In the genomic region with DNA sequence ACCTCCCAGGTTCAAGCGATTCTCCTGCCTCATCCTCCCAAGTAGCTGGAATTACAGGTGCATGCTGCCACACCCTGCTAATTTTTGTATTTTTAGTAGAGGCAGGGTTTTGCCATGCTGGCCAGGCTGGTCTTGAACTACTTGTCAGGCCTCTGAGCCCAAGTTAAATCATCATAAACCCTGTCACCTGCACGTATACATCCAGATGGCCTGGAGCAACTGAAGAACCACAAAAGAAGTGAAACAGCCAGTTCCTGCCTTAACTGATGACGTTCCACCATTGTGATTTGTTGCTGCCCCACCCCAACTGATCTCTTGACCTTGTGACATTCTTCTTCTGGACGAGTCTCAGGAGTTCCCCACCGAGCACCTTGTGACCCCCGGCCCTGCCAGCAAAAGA, we compare ENCODE assay signal across 7 cellular contexts. TPM values are rescaled to one million over a fixed set of nuclear protein-coding genes. Genes with fewer than 3 reads are reported as not detected.
A peak's percentile ranks its signal among the peaks of the same experiment; 100 is the strongest.
DNase-seq lines count a peak whose midpoint lies in the region; ATAC-seq and TF ChIP-seq lines count a peak whose summit lies in the region.
"Not testable (repeated sequence)": the region's sequence is repeated elsewhere in the genome, so short reads cannot be mapped to it uniquely, and the experiment has no call there.

No MANE protein-coding gene starts in this region.

- not testable (repeated sequence) for BruUV-seq in HCT116 (replicated peaks; lab: Mats Ljungman, UMichigan)

- not testable (repeated sequence) for H3K4me1 ChIP-seq in HCT116 (ENCODE audit: control insufficient read depth in 1 of 2, insufficient read depth in 2 of 2, low read length in 2 of 2); iPS-15b (ENCODE audit: control insufficient read depth, insufficient read depth, low read length)

- CTCF ChIA-PET in HCT116 (lab: Charles Lee) = not testable (repeated sequence)

- H3K27ac ChIP-seq in HCT116 (ENCODE audit: low read depth, low read length) = not testable (repeated sequence)

- not testable (repeated sequence) for H3K79me2 ChIP-seq in HCT116 (ENCODE audit: insufficient read depth, low read length)

- H3K4me3 Mint-ChIP-seq in T-helper 1 cell treated with Interleukin-12 subunit alpha and Interleukin-12 subunit beta and Interleukin-4 antibody, amounts not matched to agents 30 μg/mL and 1 μg/mL, for 36 hours = peak overlapping the region; percentile 99
- peak overlapping the region; percentile 89 to 98 for H3K4me3 Mint-ChIP-seq in effector memory CD8-positive, alpha-beta T cell
- H3K4me3 Mint-ChIP-seq in nephron = peak overlapping the region; percentile 99
- H3K4me3 Mint-ChIP-seq in stimulated activated effector memory CD8-positive, alpha-beta T cell treated with anti-CD3 and anti-CD28 coated beads, Interleukin-12 subunit alpha, Interleukin-12 subunit beta, amount 100 ng/mL, for 72 hours = peak overlapping the region; percentile 96

- TF ChIP-seq CTCF in HCT116 (IDR thresholded peaks at IDR 0.05 in 2 of 3, conservative IDR thresholded peaks at IDR 0.05 in 1 of 3; ENCODE audit: borderline replicate concordance in 1 of 3, insufficient read depth in 1 of 3, low read depth in 2 of 3, low read length in 2 of 3); nephron (IDR thresholded peaks at IDR 0.05; ENCODE audit: unreplicated experiment in 3 of 3): not testable (repeated sequence)

- not testable (repeated sequence) for DNase-seq in HCT116 (ENCODE audit: low read depth, low spot score); activated naive CD4-positive, alpha-beta T cell treated with anti-CD3 and anti-CD28 coated beads, Interleukin-2, amount 50 U/mL, for 72 hours (ENCODE audit: low spot score in 2 of 2); effector memory CD8-positive, alpha-beta T cell; stimulated activated effector memory CD8-positive, alpha-beta T cell treated with anti-CD3 and anti-CD28 coated beads, Interleukin-12 subunit alpha, Interleukin-12 subunit beta, amount 100 ng/mL, for 72 hours (ENCODE audit: low spot score in 2 of 2)

- peaks cover 11% of the 10 kb centered on the region for H3K4me1 Mint-ChIP-seq in T-helper 1 cell treated with Interleukin-12 subunit alpha and Interleukin-12 subunit beta and Interleukin-4 antibody, amounts not matched to agents 30 μg/mL and 1 μg/mL, for 36 hours (ENCODE audit: low read depth)
- peaks cover 20 to 21% of the 10 kb centered on the region in 2 donors for H3K4me1 Mint-ChIP-seq in effector memory CD8-positive, alpha-beta T cell (ENCODE audit: low read depth in 2 of 2)
- H3K4me1 Mint-ChIP-seq in nephron = not testable (repeated sequence)
- H3K4me1 Mint-ChIP-seq in stimulated activated effector memory CD8-positive, alpha-beta T cell treated with anti-CD3 and anti-CD28 coated beads, Interleukin-12 subunit alpha, Interleukin-12 subunit beta, amount 100 ng/mL, for 72 hours = peaks cover 16% of the 10 kb centered on the region

- H3K9ac ChIP-seq in HCT116 (ENCODE audit: low read length); iPS-15b (ENCODE audit: low read depth, low read length): not testable (repeated sequence)

- not testable (repeated sequence) for H3K36me3 ChIP-seq in HCT116 (ENCODE audit: control insufficient read depth in 1 of 2, insufficient read depth in 2 of 2, low read length in 2 of 2)
- H3K36me3 ChIP-seq in iPS-15b (ENCODE audit: control insufficient read depth, insufficient read depth, low read length) = peaks cover 17% of the 10 kb centered on the region

- not testable (repeated sequence) for H4K20me1 ChIP-seq in HCT116 (ENCODE audit: insufficient read depth)

- peak overlapping the region; percentile 99 for H3K27ac Mint-ChIP-seq in T-helper 1 cell treated with Interleukin-12 subunit alpha and Interleukin-12 subunit beta and Interleukin-4 antibody, amounts not matched to agents 30 μg/mL and 1 μg/mL, for 36 hours
- H3K27ac Mint-ChIP-seq in activated naive CD4-positive, alpha-beta T cell treated with anti-CD3 and anti-CD28 coated beads, Interleukin-2, amount 50 U/mL, for 72 hours = peak overlapping the region; percentile 86 to 98
- peak overlapping the region; percentile 97 to 98 for H3K27ac Mint-ChIP-seq in effector memory CD8-positive, alpha-beta T cell
- peak overlapping the region; percentile 97 to 100 (median 100) for H3K27ac Mint-ChIP-seq in nephron
- peak overlapping the region; percentile 98 for H3K27ac Mint-ChIP-seq in stimulated activated effector memory CD8-positive, alpha-beta T cell treated with anti-CD3 and anti-CD28 coated beads, Interleukin-12 subunit alpha, Interleukin-12 subunit beta, amount 100 ng/mL, for 72 hours

- TF ChIP-seq RAD21 in HCT116 (IDR thresholded peaks at IDR 0.05; ENCODE audit: low read depth) = not testable (repeated sequence)

- not testable (repeated sequence) for H2AFZ ChIP-seq in HCT116 (ENCODE audit: low read depth, low read length, poor library complexity, severe bottlenecking)

- intact Hi-C loops in HCT116 (cut with micrococcal nuclease) = not testable (repeated sequence)

- ATAC-seq in HCT116; activated naive CD4-positive, alpha-beta T cell treated with anti-CD3 and anti-CD28 coated beads, Interleukin-2, amount 50 U/mL, for 72 hours; effector memory CD8-positive, alpha-beta T cell (replicated peaks); stimulated activated effector memory CD8-positive, alpha-beta T cell treated with anti-CD3 and anti-CD28 coated beads, Interleukin-12 subunit alpha, Interleukin-12 subunit beta, amount 100 ng/mL, for 72 hours: not testable (repeated sequence)

- peaks cover 42% of the 10 kb centered on the region for H3K36me3 Mint-ChIP-seq in T-helper 1 cell treated with Interleukin-12 subunit alpha and Interleukin-12 subunit beta and Interleukin-4 antibody, amounts not matched to agents 30 μg/mL and 1 μg/mL, for 36 hours (ENCODE audit: low read depth)
- peaks cover 50 to 67% of the 10 kb centered on the region in 2 donors for H3K36me3 Mint-ChIP-seq in activated naive CD4-positive, alpha-beta T cell treated with anti-CD3 and anti-CD28 coated beads, Interleukin-2, amount 50 U/mL, for 72 hours
- H3K36me3 Mint-ChIP-seq in effector memory CD8-positive, alpha-beta T cell (ENCODE audit: insufficient read depth) = peaks cover 33% of the 10 kb centered on the region
- H3K36me3 Mint-ChIP-seq in nephron (ENCODE audit: low read depth) = peaks cover 59% of the 10 kb centered on the region
- peaks cover 32% of the 10 kb centered on the region for H3K36me3 Mint-ChIP-seq in stimulated activated effector memory CD8-positive, alpha-beta T cell treated with anti-CD3 and anti-CD28 coated beads, Interleukin-12 subunit alpha, Interleukin-12 subunit beta, amount 100 ng/mL, for 72 hours

- H3K27me3 Mint-ChIP-seq in T-helper 1 cell treated with Interleukin-12 subunit alpha and Interleukin-12 subunit beta and Interleukin-4 antibody, amounts not matched to agents 30 μg/mL and 1 μg/mL, for 36 hours (ENCODE audit: low read depth); effector memory CD8-positive, alpha-beta T cell; nephron (ENCODE audit: low read depth): not testable (repeated sequence)

- 0 out of 2 replicates have a peak overlapping the region, but pooled peaks have one; percentile 43 for H3K4me2 ChIP-seq in HCT116 (ENCODE audit: low read length)

- RAD21 ChIA-PET in HCT116 (lab: Charles Lee; ENCODE audit: low non-redundant PET in 1 of 2, low total read pairs in 2 of 2, uncharacterized antibody in 2 of 2, unreplicated experiment in 2 of 2) = not testable (repeated sequence)

- H3K9me3 Mint-ChIP-seq in T-helper 1 cell treated with Interleukin-12 subunit alpha and Interleukin-12 subunit beta and Interleukin-4 antibody, amounts not matched to agents 30 μg/mL and 1 μg/mL, for 36 hours = peaks cover 46% of the 10 kb centered on the region
- peaks cover 21 to 40% of the 10 kb centered on the region in 2 donors for H3K9me3 Mint-ChIP-seq in activated naive CD4-positive, alpha-beta T cell treated with anti-CD3 and anti-CD28 coated beads, Interleukin-2, amount 50 U/mL, for 72 hours
- H3K9me3 Mint-ChIP-seq in effector memory CD8-positive, alpha-beta T cell = peaks cover 5 to 15% of the 10 kb centered on the region in 2 donors
- peaks cover 55% of the 10 kb centered on the region for H3K9me3 Mint-ChIP-seq in nephron
- peaks cover 10% of the 10 kb centered on the region for H3K9me3 Mint-ChIP-seq in stimulated activated effector memory CD8-positive, alpha-beta T cell treated with anti-CD3 and anti-CD28 coated beads, Interleukin-12 subunit alpha, Interleukin-12 subunit beta, amount 100 ng/mL, for 72 hours

- not testable (repeated sequence) for H3K27me3 ChIP-seq in HCT116 (ENCODE audit: insufficient read depth, low read length); iPS-15b (ENCODE audit: control insufficient read depth, insufficient read depth, low read length)

- H3K9me2 ChIP-seq in HCT116 (ENCODE audit: insufficient read depth) = not testable (repeated sequence)

- POLR2A ChIA-PET in HCT116 (lab: Charles Lee) = not testable (repeated sequence)

- H3K4me3 ChIP-seq in HCT116 (replicated peaks in 1 of 2; ENCODE audit: low read depth in 1 of 2, low read length in 2 of 2) = not testable (repeated sequence)
- H3K4me3 ChIP-seq in iPS-15b (ENCODE audit: low read depth, low read length) = peak overlapping the region; percentile 98

- TF ChIP-seq POLR2A in HCT116 (IDR thresholded peaks at IDR 0.05; ENCODE audit: borderline replicate concordance, extremely low read depth, insufficient read depth, insufficient read length) = not testable (repeated sequence)

- H3K9me3 ChIP-seq in HCT116 (ENCODE audit: control insufficient read depth in 1 of 2, insufficient read depth in 1 of 2, low read depth in 1 of 2, low read length in 2 of 2); iPS-15b (ENCODE audit: control insufficient read depth, insufficient read depth, low read length): not testable (repeated sequence)

RNA-seq across cellular contexts. Expression of gene ZNF426, which starts 0.8 kb away (rescaled TPM):
- total RNA-seq in HCT116 (2021; ENCODE audit: unreplicated experiment) = 1.7 TPM
- polyA plus RNA-seq in HCT116 (2012) = 0.96 and 1.2 TPM in 2 replicates
- total RNA-seq in activated naive CD4-positive, alpha-beta T cell treated with anti-CD3 and anti-CD28 coated beads, Interleukin-2, amount 50 U/mL, for 72 hours = 10 to 100 TPM; 10.9 to 11.7 TPM

RNA-seq across cellular contexts. Expression of gene ZNF560, which starts 40.8 kb away (rescaled TPM):
- total RNA-seq in HCT116 (2021; ENCODE audit: unreplicated experiment) = not detected
- polyA plus RNA-seq in HCT116 (2012) = not detected in 2 replicates
- under 1 TPM in 1 of 2 donors, not detected in 1; 0.27 TPM for total RNA-seq in activated naive CD4-positive, alpha-beta T cell treated with anti-CD3 and anti-CD28 coated beads, Interleukin-2, amount 50 U/mL, for 72 hours

RNA-seq across cellular contexts. Expression of gene ZNF121, which starts 45.1 kb away (rescaled TPM):
- 80.9 TPM for total RNA-seq in HCT116 (2021; ENCODE audit: unreplicated experiment)
- polyA plus RNA-seq in HCT116 (2012) = 24.9 and 25.6 TPM in 2 replicates
- total RNA-seq in activated naive CD4-positive, alpha-beta T cell treated with anti-CD3 and anti-CD28 coated beads, Interleukin-2, amount 50 U/mL, for 72 hours = 10 to 100 TPM; 68.6 to 87.1 TPM
